Comparison of ENCODE assay signal across 1 cellular context in the genomic region with DNA sequence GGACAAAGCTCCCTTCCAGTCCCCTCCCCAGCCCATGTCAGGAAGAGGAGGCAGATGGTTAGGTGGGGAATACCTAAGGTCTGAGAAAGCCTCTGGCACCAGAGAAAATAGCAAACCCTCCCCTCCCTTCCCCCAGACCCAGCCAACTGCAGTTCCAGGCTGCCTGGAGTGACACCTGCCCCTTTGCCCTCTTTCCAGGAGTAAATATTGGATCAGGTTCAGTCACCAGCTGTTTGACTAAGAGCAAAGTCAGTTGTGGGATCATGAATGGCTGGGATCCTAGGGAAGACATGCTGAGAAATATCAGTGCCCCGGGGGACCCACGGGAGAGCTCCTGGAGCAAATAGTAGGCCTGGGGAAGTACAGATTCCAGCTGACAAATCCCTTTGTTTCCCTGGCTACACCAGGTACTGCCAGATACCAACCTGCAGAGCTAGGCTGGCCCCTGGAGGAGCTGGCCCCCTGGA.
TF ChIP-seq lines count a peak whose summit lies in the region.

No MANE protein-coding gene starts in this region.

TF ChIP-seq in HepG2, 621 proteins besides CTCF, POLR2A, EP300 and RAD21 (continued from another document and continues in another):
- no peak for TF ChIP-seq PRDM4 (CRISPR knock-in tag; IDR thresholded peaks at IDR 0.05; ENCODE audit: borderline replicate concordance)
- TF ChIP-seq REL (CRISPR knock-in tag; conservative IDR thresholded peaks at IDR 0.05), result no peak
- 0 out of 2 replicates have a peak, but pooled peaks have one; percentile 39 for TF ChIP-seq ZNF652 (CRISPR knock-in tag; IDR thresholded peaks at IDR 0.05; ENCODE audit: borderline replicate concordance, low read depth)
- peak; percentile 85 for TF ChIP-seq HDAC1 (CRISPR knock-in tag; IDR thresholded peaks at IDR 0.05)
- peak; percentile 60; the same call in 1 of the 2 replicates for TF ChIP-seq SIX1 (CRISPR knock-in tag; IDR thresholded peaks at IDR 0.05; ENCODE audit: borderline replicate concordance)
- TF ChIP-seq RFXANK (CRISPR knock-in tag; IDR thresholded peaks at IDR 0.05), result no peak
- TF ChIP-seq, protein P1, sequence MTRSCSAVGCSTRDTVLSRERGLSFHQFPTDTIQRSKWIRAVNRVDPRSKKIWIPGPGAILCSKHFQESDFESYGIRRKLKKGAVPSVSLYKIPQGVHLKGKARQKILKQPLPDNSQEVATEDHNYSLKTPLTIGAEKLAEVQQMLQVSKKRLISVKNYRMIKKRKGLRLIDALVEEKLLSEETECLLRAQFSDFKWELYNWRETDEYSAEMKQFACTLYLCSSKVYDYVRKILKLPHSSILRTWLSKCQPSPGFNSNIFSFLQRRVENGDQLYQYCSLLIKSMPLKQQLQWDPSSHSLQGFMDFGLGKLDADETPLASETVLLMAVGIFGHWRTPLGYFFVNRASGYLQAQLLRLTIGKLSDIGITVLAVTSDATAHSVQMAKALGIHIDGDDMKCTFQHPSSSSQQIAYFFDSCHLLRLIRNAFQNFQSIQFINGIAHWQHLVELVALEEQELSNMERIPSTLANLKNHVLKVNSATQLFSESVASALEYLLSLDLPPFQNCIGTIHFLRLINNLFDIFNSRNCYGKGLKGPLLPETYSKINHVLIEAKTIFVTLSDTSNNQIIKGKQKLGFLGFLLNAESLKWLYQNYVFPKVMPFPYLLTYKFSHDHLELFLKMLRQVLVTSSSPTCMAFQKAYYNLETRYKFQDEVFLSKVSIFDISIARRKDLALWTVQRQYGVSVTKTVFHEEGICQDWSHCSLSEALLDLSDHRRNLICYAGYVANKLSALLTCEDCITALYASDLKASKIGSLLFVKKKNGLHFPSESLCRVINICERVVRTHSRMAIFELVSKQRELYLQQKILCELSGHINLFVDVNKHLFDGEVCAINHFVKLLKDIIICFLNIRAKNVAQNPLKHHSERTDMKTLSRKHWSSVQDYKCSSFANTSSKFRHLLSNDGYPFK (CRISPR knock-in tag; IDR thresholded peaks at IDR 0.05; ENCODE audit: borderline replicate concordance), result no peak
- TF ChIP-seq ZNF20 (CRISPR knock-in tag; IDR thresholded peaks at IDR 0.05), result no peak
- TF ChIP-seq, protein P2, sequence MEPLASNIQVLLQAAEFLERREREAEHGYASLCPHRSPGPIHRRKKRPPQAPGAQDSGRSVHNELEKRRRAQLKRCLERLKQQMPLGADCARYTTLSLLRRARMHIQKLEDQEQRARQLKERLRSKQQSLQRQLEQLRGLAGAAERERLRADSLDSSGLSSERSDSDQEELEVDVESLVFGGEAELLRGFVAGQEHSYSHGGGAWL (CRISPR knock-in tag; IDR thresholded peaks at IDR 0.05), result no peak
- no peak for TF ChIP-seq ZNF547 (CRISPR knock-in tag; IDR thresholded peaks at IDR 0.05)
- TF ChIP-seq LBX2 (CRISPR knock-in tag; IDR thresholded peaks at IDR 0.05; ENCODE audit: borderline replicate concordance), result no peak
- no peak for TF ChIP-seq ZNF850 (CRISPR knock-in tag; conservative IDR thresholded peaks at IDR 0.05)
- TF ChIP-seq PAF1 (CRISPR knock-in tag; IDR thresholded peaks at IDR 0.05), result no peak
- no peak for TF ChIP-seq GLI4 (CRISPR knock-in tag; IDR thresholded peaks at IDR 0.05; ENCODE audit: borderline replicate concordance)
- TF ChIP-seq JUN (CRISPR knock-in tag; IDR thresholded peaks at IDR 0.05), result peak; percentile 58; the same call in 1 of the 2 replicates
- TF ChIP-seq, protein P3, sequence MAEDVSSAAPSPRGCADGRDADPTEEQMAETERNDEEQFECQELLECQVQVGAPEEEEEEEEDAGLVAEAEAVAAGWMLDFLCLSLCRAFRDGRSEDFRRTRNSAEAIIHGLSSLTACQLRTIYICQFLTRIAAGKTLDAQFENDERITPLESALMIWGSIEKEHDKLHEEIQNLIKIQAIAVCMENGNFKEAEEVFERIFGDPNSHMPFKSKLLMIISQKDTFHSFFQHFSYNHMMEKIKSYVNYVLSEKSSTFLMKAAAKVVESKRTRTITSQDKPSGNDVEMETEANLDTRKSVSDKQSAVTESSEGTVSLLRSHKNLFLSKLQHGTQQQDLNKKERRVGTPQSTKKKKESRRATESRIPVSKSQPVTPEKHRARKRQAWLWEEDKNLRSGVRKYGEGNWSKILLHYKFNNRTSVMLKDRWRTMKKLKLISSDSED (CRISPR knock-in tag; IDR thresholded peaks at IDR 0.05), result no peak
- TF ChIP-seq ZNF709 (CRISPR knock-in tag; IDR thresholded peaks at IDR 0.05), result no peak
- no peak for TF ChIP-seq ZNF335 (CRISPR knock-in tag; IDR thresholded peaks at IDR 0.05)
- peak; percentile 78 for TF ChIP-seq FOSL2 (CRISPR knock-in tag; IDR thresholded peaks at IDR 0.05)
- peak; percentile 80 for TF ChIP-seq ARNTL (CRISPR knock-in tag; IDR thresholded peaks at IDR 0.05)
- TF ChIP-seq ZFP37 (CRISPR knock-in tag; IDR thresholded peaks at IDR 0.05; ENCODE audit: borderline replicate concordance), result no peak
- TF ChIP-seq ERF (CRISPR knock-in tag; IDR thresholded peaks at IDR 0.05), result no peak
- no peak for TF ChIP-seq ZNF337 (CRISPR knock-in tag; IDR thresholded peaks at IDR 0.05; ENCODE audit: borderline replicate concordance, low read depth)
- TF ChIP-seq RARG (CRISPR knock-in tag; IDR thresholded peaks at IDR 0.05; ENCODE audit: low read depth), result no peak
- peak; percentile 73 for TF ChIP-seq NCOA2 (CRISPR knock-in tag; IDR thresholded peaks at IDR 0.05)
- no peak for TF ChIP-seq IKZF1 (IDR thresholded peaks at IDR 0.05)
- TF ChIP-seq AFF4 (CRISPR knock-in tag; IDR thresholded peaks at IDR 0.05), result no peak
- TF ChIP-seq NCOA1 (CRISPR knock-in tag; IDR thresholded peaks at IDR 0.05), result 0 out of 2 replicates have a peak, but pooled peaks have one; percentile 56
- TF ChIP-seq FOXA1 (IDR thresholded peaks at IDR 0.05), result peak; percentile 74
- TF ChIP-seq FOXA1 (CRISPR knock-in tag; IDR thresholded peaks at IDR 0.05), result peak; percentile 93
- TF ChIP-seq FOSL1 (CRISPR knock-in tag; IDR thresholded peaks at IDR 0.05; ENCODE audit: borderline replicate concordance), result no peak
- no peak for TF ChIP-seq ZNF703 (CRISPR knock-in tag; IDR thresholded peaks at IDR 0.05; ENCODE audit: borderline replicate concordance)
- TF ChIP-seq ZKSCAN1 (IDR thresholded peaks at IDR 0.05; ENCODE audit: low read length), result no peak
- no peak for TF ChIP-seq ZSCAN31 (CRISPR knock-in tag; IDR thresholded peaks at IDR 0.05; ENCODE audit: low read depth)
- TF ChIP-seq ZSCAN5A (CRISPR knock-in tag; IDR thresholded peaks at IDR 0.05; ENCODE audit: borderline replicate concordance), result no peak
- TF ChIP-seq SRF (IDR thresholded peaks at IDR 0.05; ENCODE audit: low read depth, low read length), result no peak
- no peak for TF ChIP-seq CCAR2 (optimal IDR thresholded peaks at IDR 0.05; ENCODE audit: low read depth, low read length)
- TF ChIP-seq ZNF781 (CRISPR knock-in tag; IDR thresholded peaks at IDR 0.05; ENCODE audit: borderline replicate concordance, not compliant biosample characterization), result no peak
- TF ChIP-seq NFKBIZ (CRISPR knock-in tag; IDR thresholded peaks at IDR 0.05), result no peak
- no peak for TF ChIP-seq MXD4 (CRISPR knock-in tag; IDR thresholded peaks at IDR 0.05)
- no peak for TF ChIP-seq GPBP1L1 (CRISPR knock-in tag; IDR thresholded peaks at IDR 0.05)
- TF ChIP-seq, protein P4, sequence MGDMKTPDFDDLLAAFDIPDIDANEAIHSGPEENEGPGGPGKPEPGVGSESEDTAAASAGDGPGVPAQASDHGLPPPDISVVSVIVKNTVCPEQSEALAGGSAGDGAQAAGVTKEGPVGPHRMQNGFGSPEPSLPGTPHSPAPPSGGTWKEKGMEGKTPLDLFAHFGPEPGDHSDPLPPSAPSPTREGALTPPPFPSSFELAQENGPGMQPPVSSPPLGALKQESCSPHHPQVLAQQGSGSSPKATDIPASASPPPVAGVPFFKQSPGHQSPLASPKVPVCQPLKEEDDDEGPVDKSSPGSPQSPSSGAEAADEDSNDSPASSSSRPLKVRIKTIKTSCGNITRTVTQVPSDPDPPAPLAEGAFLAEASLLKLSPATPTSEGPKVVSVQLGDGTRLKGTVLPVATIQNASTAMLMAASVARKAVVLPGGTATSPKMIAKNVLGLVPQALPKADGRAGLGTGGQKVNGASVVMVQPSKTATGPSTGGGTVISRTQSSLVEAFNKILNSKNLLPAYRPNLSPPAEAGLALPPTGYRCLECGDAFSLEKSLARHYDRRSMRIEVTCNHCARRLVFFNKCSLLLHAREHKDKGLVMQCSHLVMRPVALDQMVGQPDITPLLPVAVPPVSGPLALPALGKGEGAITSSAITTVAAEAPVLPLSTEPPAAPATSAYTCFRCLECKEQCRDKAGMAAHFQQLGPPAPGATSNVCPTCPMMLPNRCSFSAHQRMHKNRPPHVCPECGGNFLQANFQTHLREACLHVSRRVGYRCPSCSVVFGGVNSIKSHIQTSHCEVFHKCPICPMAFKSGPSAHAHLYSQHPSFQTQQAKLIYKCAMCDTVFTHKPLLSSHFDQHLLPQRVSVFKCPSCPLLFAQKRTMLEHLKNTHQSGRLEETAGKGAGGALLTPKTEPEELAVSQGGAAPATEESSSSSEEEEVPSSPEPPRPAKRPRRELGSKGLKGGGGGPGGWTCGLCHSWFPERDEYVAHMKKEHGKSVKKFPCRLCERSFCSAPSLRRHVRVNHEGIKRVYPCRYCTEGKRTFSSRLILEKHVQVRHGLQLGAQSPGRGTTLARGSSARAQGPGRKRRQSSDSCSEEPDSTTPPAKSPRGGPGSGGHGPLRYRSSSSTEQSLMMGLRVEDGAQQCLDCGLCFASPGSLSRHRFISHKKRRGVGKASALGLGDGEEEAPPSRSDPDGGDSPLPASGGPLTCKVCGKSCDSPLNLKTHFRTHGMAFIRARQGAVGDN (CRISPR knock-in tag; IDR thresholded peaks at IDR 0.05), result no peak
- TF ChIP-seq JUND (CRISPR knock-in tag; IDR thresholded peaks at IDR 0.05), result no peak
- no peak for TF ChIP-seq ZIK1 (CRISPR knock-in tag; IDR thresholded peaks at IDR 0.05; ENCODE audit: borderline replicate concordance, low read depth)
- 0 out of 2 replicates have a peak, but pooled peaks have one; percentile 20 for TF ChIP-seq ZNF792 (CRISPR knock-in tag; IDR thresholded peaks at IDR 0.05)
- no peak for TF ChIP-seq ZNF256 (CRISPR knock-in tag; conservative IDR thresholded peaks at IDR 0.05)
- TF ChIP-seq ZNF343 (CRISPR knock-in tag; IDR thresholded peaks at IDR 0.05), result no peak
- TF ChIP-seq ATAD3A (CRISPR knock-in tag; IDR thresholded peaks at IDR 0.05), result no peak
- no peak for TF ChIP-seq ASH2L (IDR thresholded peaks at IDR 0.05; ENCODE audit: insufficient read length, low read depth, low read length)
